18 cellular contexts compared by ENCODE assay signal in the genomic region with DNA sequence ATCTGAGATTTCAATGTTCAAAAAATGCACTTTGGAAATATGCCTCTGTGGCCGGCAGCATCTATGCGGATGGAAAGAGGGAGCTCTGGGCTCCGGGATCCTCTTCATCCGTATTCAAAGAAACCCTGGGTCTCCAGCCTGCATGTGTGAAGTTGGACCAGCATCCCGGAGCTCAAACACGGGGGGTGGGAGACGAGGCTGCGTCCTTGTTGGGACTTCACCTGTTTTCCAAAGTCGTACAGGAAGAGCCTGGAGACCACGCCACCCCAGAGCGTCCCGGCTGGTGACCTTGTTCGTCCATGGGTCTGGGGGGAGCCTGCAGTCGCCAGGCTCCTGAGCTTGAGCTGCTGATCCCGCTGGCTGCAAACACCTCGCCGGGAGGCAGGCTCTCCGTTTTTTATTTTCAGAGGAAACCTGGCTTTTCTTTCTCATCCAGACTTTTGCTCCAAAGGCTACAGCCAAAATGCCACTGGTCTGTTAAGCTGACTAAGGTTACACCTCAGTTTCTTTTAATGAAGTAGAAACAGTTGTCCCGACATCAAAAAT.
DNase-seq lines count a peak whose midpoint lies in the region; ATAC-seq, FAIRE-seq and TF ChIP-seq lines count a peak whose summit lies in the region.
"Had no signal": no experiment of that assay in that cellular context is flagged by ENCODE, and none has a peak within 500 bp of the region (broad histone marks: within the 10 kb centered on the region; RNA-seq: fewer than 3 reads in every experiment).

No MANE protein-coding gene starts in this region.

- no peaks in the 10 kb centered on the region for H4K20me1 ChIP-seq in GM23338 (replicated peaks; ENCODE audit: insufficient read depth)

- H3K9me3 ChIP-seq in ascending aorta (no peaks in the 10 kb centered on the region), thoracic aorta (no peaks in the 10 kb centered on the region)
- H3K9me3 ChIP-seq: testis had no signal

- DNase-seq in GM23338 (ENCODE audit: low spot score) (no peak), ascending aorta (ENCODE audit: low spot score in 2 of 2) (no peak), mesenteric fat pad (ENCODE audit: low spot score) (peak; percentile 84), thoracic aorta (ENCODE audit: low spot score) (no peak), C1 segment of cervical spinal cord (lab: John Stamatoyannopoulos, UW) (no peak), GM19239 (ENCODE audit: insufficient read length, low spot score) (no peak)
- DNase-seq: activated CD4-positive, alpha-beta memory T cell treated with anti-CD3 and anti-CD28 coated beads, Interleukin-2, amount 10 ng/mL, durations not matched to agents 7 days and 5 days; activated naive CD8-positive, alpha-beta T cell treated with anti-CD3 and anti-CD28 coated beads, Interleukin-2, amount 10 ng/mL, durations not matched to agents 7 days and 5 days; DMS153; effector CD8-positive, alpha-beta T cell; NCI-H1694 treated with DMSO at 0.1 percent for 48 hours; NCI-H446; stimulated activated CD4-positive, alpha-beta T cell treated with anti-CD3 and anti-CD28 coated beads, Interleukin-4, amount 100 ng/mL, for 1 hour; testis had no signal

- ATAC-seq in GM23338 (peak; percentile 50), thoracic aorta (ENCODE audit: insufficient number of reproducible peaks, low FRiP score, low read depth) (no peak), HG03342 (IDR thresholded peaks at IDR 0.05; ENCODE audit: unreplicated experiment) (no peak)
- ATAC-seq: right cardiac atrium had no signal

- no peak for TF ChIP-seq CTCF in GM23338 (conservative IDR thresholded peaks at IDR 0.05; ENCODE audit: low read depth in 2 of 2)
- TF ChIP-seq CTCF in ascending aorta (IDR thresholded peaks at IDR 0.05): no peak
- TF ChIP-seq CTCF in thoracic aorta (IDR thresholded peaks at IDR 0.05): no peak

- H3K27me3 Mint-ChIP-seq in GM23338 (ENCODE audit: insufficient read depth, low read depth, poor library complexity): peaks cover 1% of the 10 kb centered on the region
- H3K27me3 Mint-ChIP-seq: activated CD4-positive, alpha-beta memory T cell treated with anti-CD3 and anti-CD28 coated beads, Interleukin-2, amount 10 ng/mL, durations not matched to agents 7 days and 5 days; activated naive CD8-positive, alpha-beta T cell treated with anti-CD3 and anti-CD28 coated beads, Interleukin-2, amount 10 ng/mL, durations not matched to agents 7 days and 5 days had no signal

- H3K27me3 ChIP-seq in GM23338 (ENCODE audit: insufficient read depth): no peaks in the 10 kb centered on the region
- H3K27me3 ChIP-seq in ascending aorta: no peaks in the 10 kb centered on the region
- H3K27me3 ChIP-seq in thoracic aorta (replicated peaks; ENCODE audit: insufficient read depth): no peaks in the 10 kb centered on the region
- H3K27me3 ChIP-seq: testis had no signal

- H3K27ac ChIP-seq in GM23338 (ENCODE audit: low read depth) (no peak overlapping the region), ascending aorta (no peak overlapping the region), thoracic aorta (no peak overlapping the region)
- H3K27ac ChIP-seq: testis, VCaP had no signal

- H3K9me2 ChIP-seq in GM23338 (ENCODE audit: insufficient read depth): 0 out of 2 replicates have a peak, but pooled peaks cover 5% of the 10 kb centered on the region

- no peaks in the 10 kb centered on the region; the same call in 2 of the 3 replicates for H3K9me3 Mint-ChIP-seq in GM23338
- H3K9me3 Mint-ChIP-seq: activated naive CD8-positive, alpha-beta T cell treated with anti-CD3 and anti-CD28 coated beads, Interleukin-2, amount 10 ng/mL, durations not matched to agents 7 days and 5 days; activated T-helper 1 cell treated with anti-CD3 and anti-CD28 coated beads, Interleukin-12 subunit alpha, Interleukin-12 subunit beta, Interleukin-2, Interleukin-4 antibody, amounts not matched to agents 30 ng/mL and 10 ng/mL and 1 ng/mL, durations not matched to agents 14 hours and 24 hours and 36 hours had no signal

- no peaks in the 10 kb centered on the region for H3K4me1 ChIP-seq in GM23338 (ENCODE audit: insufficient read depth)
- no peaks in the 10 kb centered on the region for H3K4me1 ChIP-seq in ascending aorta
- peaks cover 0 to 11% of the 10 kb centered on the region in 2 donors for H3K4me1 ChIP-seq in thoracic aorta (ENCODE audit: control insufficient read depth in 1 of 2, low read depth in 2 of 2)
- H3K4me1 ChIP-seq: testis had no signal

- no peak overlapping the region for H3K4me3 ChIP-seq in GM23338
- H3K4me3 ChIP-seq in ascending aorta: peak overlapping the region; percentile 13 to 50
- peak overlapping the region; percentile 46 for H3K4me3 ChIP-seq in thoracic aorta

- H3K27ac Mint-ChIP-seq in GM23338: no peak overlapping the region
- H3K27ac Mint-ChIP-seq: activated CD4-positive, alpha-beta memory T cell treated with anti-CD3 and anti-CD28 coated beads, Interleukin-2, amount 10 ng/mL, durations not matched to agents 7 days and 5 days; activated naive CD8-positive, alpha-beta T cell treated with anti-CD3 and anti-CD28 coated beads, Interleukin-2, amount 10 ng/mL, durations not matched to agents 7 days and 5 days; activated T-helper 1 cell treated with anti-CD3 and anti-CD28 coated beads, Interleukin-12 subunit alpha, Interleukin-12 subunit beta, Interleukin-2, Interleukin-4 antibody, amounts not matched to agents 30 ng/mL and 10 ng/mL and 1 ng/mL, durations not matched to agents 14 hours and 24 hours and 36 hours had no signal

- intact Hi-C loops in ascending aorta (cut with DNase I): no loop called here

- no peaks in the 10 kb centered on the region for H3K79me2 ChIP-seq in GM23338 (replicated peaks; ENCODE audit: insufficient read depth)

- H3K4me3 Mint-ChIP-seq in GM23338: no peak overlapping the region
- H3K4me3 Mint-ChIP-seq: activated CD4-positive, alpha-beta memory T cell treated with anti-CD3 and anti-CD28 coated beads, Interleukin-2, amount 10 ng/mL, durations not matched to agents 7 days and 5 days; activated naive CD8-positive, alpha-beta T cell treated with anti-CD3 and anti-CD28 coated beads, Interleukin-2, amount 10 ng/mL, durations not matched to agents 7 days and 5 days; activated T-helper 1 cell treated with anti-CD3 and anti-CD28 coated beads, Interleukin-12 subunit alpha, Interleukin-12 subunit beta, Interleukin-2, Interleukin-4 antibody, amounts not matched to agents 30 ng/mL and 10 ng/mL and 1 ng/mL, durations not matched to agents 14 hours and 24 hours and 36 hours had no signal

- no peak overlapping the region for H3K4me2 ChIP-seq in GM23338

- H3K36me3 Mint-ChIP-seq in GM23338 (ENCODE audit: low read depth): no peaks in the 10 kb centered on the region; the same call in 2 of the 3 replicates
- H3K36me3 Mint-ChIP-seq: activated naive CD8-positive, alpha-beta T cell treated with anti-CD3 and anti-CD28 coated beads, Interleukin-2, amount 10 ng/mL, durations not matched to agents 7 days and 5 days had no signal

- peak overlapping the region; percentile 66; the same call in 1 of the 2 replicates for H2AFZ ChIP-seq in GM23338

- no peak for FAIRE-seq in GM19239 (lab: Jason Lieb, UNC)

- H3K36me3 ChIP-seq in GM23338 (ENCODE audit: insufficient read depth) (no peaks in the 10 kb centered on the region), ascending aorta (no peaks in the 10 kb centered on the region), thoracic aorta (no peaks in the 10 kb centered on the region)

- no peaks in the 10 kb centered on the region for H3F3A ChIP-seq in GM23338 (replicated peaks; ENCODE audit: low read depth)

- no peaks in the 10 kb centered on the region for H3K4me1 Mint-ChIP-seq in GM23338
- H3K4me1 Mint-ChIP-seq: activated naive CD8-positive, alpha-beta T cell treated with anti-CD3 and anti-CD28 coated beads, Interleukin-2, amount 10 ng/mL, durations not matched to agents 7 days and 5 days had no signal

TF ChIP-seq in GM23338, 12 proteins besides CTCF, POLR2A, EP300 and RAD21 (continues in another document):
- TF ChIP-seq, protein P1, sequence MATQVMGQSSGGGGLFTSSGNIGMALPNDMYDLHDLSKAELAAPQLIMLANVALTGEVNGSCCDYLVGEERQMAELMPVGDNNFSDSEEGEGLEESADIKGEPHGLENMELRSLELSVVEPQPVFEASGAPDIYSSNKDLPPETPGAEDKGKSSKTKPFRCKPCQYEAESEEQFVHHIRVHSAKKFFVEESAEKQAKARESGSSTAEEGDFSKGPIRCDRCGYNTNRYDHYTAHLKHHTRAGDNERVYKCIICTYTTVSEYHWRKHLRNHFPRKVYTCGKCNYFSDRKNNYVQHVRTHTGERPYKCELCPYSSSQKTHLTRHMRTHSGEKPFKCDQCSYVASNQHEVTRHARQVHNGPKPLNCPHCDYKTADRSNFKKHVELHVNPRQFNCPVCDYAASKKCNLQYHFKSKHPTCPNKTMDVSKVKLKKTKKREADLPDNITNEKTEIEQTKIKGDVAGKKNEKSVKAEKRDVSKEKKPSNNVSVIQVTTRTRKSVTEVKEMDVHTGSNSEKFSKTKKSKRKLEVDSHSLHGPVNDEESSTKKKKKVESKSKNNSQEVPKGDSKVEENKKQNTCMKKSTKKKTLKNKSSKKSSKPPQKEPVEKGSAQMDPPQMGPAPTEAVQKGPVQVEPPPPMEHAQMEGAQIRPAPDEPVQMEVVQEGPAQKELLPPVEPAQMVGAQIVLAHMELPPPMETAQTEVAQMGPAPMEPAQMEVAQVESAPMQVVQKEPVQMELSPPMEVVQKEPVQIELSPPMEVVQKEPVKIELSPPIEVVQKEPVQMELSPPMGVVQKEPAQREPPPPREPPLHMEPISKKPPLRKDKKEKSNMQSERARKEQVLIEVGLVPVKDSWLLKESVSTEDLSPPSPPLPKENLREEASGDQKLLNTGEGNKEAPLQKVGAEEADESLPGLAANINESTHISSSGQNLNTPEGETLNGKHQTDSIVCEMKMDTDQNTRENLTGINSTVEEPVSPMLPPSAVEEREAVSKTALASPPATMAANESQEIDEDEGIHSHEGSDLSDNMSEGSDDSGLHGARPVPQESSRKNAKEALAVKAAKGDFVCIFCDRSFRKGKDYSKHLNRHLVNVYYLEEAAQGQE (IDR thresholded peaks at IDR 0.05; ENCODE audit: unreplicated experiment): no peak
- TF ChIP-seq ZNF114 (CRISPR knock-in tag; IDR thresholded peaks at IDR 0.05) (no peak), STAT1 (IDR thresholded peaks at IDR 0.05; ENCODE audit: unreplicated experiment) (no peak), ZNF331 (CRISPR knock-in tag; IDR thresholded peaks at IDR 0.05; ENCODE audit: low read depth) (no peak)
